ENCODE assay signal across 8 cellular contexts in genomic region chr16:53912155-53912554, GRCh38.
DNase-seq lines count a peak whose midpoint lies in the region; ATAC-seq and TF ChIP-seq lines count a peak whose summit lies in the region.

No MANE protein-coding gene starts in this region.

- H3K4me1 Mint-ChIP-seq in mesothelial cell of epicardium: peaks cover 36% of the 10 kb centered on the region

- H3K36me3 Mint-ChIP-seq in mesothelial cell of epicardium: peaks cover 4% of the 10 kb centered on the region

- ATAC-seq in GM18498 (IDR thresholded peaks at IDR 0.05; ENCODE audit: unreplicated experiment) (peak; percentile 65), HG02981 (IDR thresholded peaks at IDR 0.05; ENCODE audit: unreplicated experiment) (peak; percentile 68)

- no peaks in the 10 kb centered on the region for H3K9me3 Mint-ChIP-seq in mesothelial cell of epicardium

- no peaks in the 10 kb centered on the region for H3K27me3 Mint-ChIP-seq in mesothelial cell of epicardium (ENCODE audit: low read depth)

- peak; percentile 6 to 7 for DNase-seq in activated CD4-positive, alpha-beta T cell treated with anti-CD3 and anti-CD28 coated beads, Interleukin-2, amount 50 U/mL, for 4 hours
- DNase-seq in mesothelial cell of epicardium (ENCODE audit: low spot score in 2 of 2, unreplicated experiment in 2 of 2): no peak
- no peak for DNase-seq in NCI-H2196 (lab: John Stamatoyannopoulos, UW; ENCODE audit: unreplicated experiment)
- no peak for DNase-seq in NCI-H1694 (lab: John Stamatoyannopoulos, UW)
- no peak for DNase-seq in SKM-1 treated with dmso at 0.1 percent for 144 hours (lab: John Stamatoyannopoulos, UW; ENCODE audit: unreplicated experiment)
- DNase-seq in NCI-H69 (lab: John Stamatoyannopoulos, UW): no peak

- TF ChIP-seq CTCF in mesothelial cell of epicardium (IDR thresholded peaks at IDR 0.05; ENCODE audit: unreplicated experiment): no peak

- H3K4me3 Mint-ChIP-seq in mesothelial cell of epicardium: no peak overlapping the region

- H3K27ac Mint-ChIP-seq in mesothelial cell of epicardium: peak overlapping the region; percentile 74

Comparison
In these comparisons a context has a peak if more than half of its experiments do, and no peak if none do; other contexts are left out.
1. DNase-seq: peak in activated CD4-positive, alpha-beta T cell treated with anti-CD3 and anti-CD28 coated beads, Interleukin-2, amount 50 U/mL, for 4 hours (2 of 2); none in mesothelial cell of epicardium (0 of 2), NCI-H2196 (single experiment), NCI-H1694 (single experiment), SKM-1 treated with dmso at 0.1 percent for 144 hours (single experiment) and NCI-H69 (single experiment).